ENCODE assay signal across 14 cellular contexts in the genomic region with DNA sequence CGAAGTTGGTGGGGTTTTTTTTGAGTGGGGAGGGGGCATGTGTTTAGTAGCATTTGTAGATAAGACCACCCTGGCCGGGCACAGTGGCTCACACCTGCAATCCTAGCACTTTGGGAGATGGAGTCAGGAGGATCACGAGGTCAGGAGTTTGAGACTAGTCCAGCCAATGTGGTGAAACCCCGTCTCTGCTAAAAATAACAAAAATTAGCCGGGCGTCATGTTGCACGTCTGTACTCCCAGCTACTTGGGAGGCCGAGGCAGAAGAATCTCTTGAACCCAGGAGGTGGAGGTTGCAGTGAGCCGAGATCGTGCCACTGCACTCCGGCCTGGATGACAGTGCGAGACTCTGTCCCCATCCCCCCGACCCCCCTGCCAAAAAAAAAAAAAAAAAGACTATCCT. TPM values are rescaled to one million over a fixed set of nuclear protein-coding genes. Genes with fewer than 3 reads are reported as not detected.
"Had no signal": no experiment of that assay in that cellular context is flagged by ENCODE, and none has a peak within 500 bp of the region (broad histone marks: within the 10 kb centered on the region; RNA-seq: fewer than 3 reads in every experiment).

No MANE protein-coding gene starts in this region.

- H3K4me1 ChIP-seq: uterus had no signal

- H3K36me3 ChIP-seq: thoracic aorta, uterus had no signal

- DNase-seq: activated B cell treated with CpG ODN at 0.5 μM for 24 hours; activated CD4-positive, alpha-beta T cell treated with anti-CD3 and anti-CD28 coated beads, Interleukin-2, amount 10 ng/mL, durations not matched to agents 24 days and 14 days; activated naive CD4-positive, alpha-beta T cell treated with Interleukin-2 at 50 U/mL for 16 hours; cerebellar nuclear complex; dermis blood vessel endothelial cell; glutamatergic neuron; mesendoderm; stimulated activated CD4-positive, alpha-beta T cell treated with anti-CD3 and anti-CD28 coated beads, Interleukin-15, amount 100 ng/mL, for 24 hours; stimulated activated CD4-positive, alpha-beta T cell treated with anti-CD3 and anti-CD28 coated beads, Interleukin-4, amount 100 ng/mL, for 4 hours; stimulated activated naive CD8-positive, alpha-beta T cell treated with anti-CD3 and anti-CD28 coated beads, Interleukin-15, amount 100 ng/mL, for 72 hours; uterus had no signal

- H3K4me3 ChIP-seq: thoracic aorta, uterus had no signal

- ATAC-seq: esophagus mucosa; stimulated activated naive CD8-positive, alpha-beta T cell treated with anti-CD3 and anti-CD28 coated beads, Interleukin-15, amount 100 ng/mL, for 72 hours had no signal

- H3K27me3 ChIP-seq: uterus had no signal

- H3K27ac ChIP-seq: thoracic aorta, uterus had no signal

- H3K9me3 ChIP-seq: thoracic aorta, uterus had no signal

RNA-seq across cellular contexts. Expression of gene CECR2, which starts 34.6 kb away (rescaled TPM):
- total RNA-seq: fibroblast of villous mesenchyme had no signal
